In the genomic region with DNA sequence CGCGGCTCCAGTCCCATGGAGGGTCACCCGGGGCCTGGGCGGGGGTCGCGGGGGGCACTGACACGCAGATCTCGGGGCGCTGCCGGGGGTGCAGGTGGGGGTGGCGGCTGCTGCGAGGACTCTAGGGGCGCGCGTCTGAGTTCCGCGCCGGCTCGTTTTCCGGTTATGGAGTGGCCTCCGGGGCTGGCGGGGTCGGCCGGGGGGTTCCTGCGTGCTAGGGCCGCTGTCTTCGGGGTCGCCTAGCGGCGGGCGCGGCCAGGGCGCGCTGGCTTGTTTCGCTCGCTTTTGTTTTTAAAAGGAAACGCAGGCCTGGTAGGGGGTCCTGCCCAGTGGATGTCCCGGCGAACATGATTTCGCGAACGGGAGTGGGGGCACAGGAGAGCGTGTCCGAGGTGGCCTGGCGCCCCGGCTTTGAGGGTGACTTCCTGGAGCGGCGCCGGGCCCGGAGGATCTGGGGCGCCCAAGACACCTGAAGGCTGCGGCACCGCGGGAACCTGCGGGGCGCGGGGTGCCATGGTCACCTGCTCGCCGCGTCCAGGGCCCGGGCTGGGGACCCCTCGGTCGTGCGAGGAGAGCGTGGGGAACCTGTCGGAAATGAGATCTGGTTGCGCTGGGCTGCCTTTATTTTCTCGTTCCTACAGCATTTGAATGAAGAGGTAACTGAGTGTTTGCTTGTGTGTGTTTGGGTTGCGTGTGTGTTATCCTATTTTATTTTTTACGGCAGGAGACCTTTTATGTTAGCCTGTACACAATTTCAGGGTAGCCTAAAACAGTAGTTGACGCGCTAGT, we compare ENCODE assay signal across 8 cellular contexts. TPM values are rescaled to one million over a fixed set of nuclear protein-coding genes. Genes with fewer than 3 reads are reported as not detected.
DNase-seq lines count a peak whose midpoint lies in the region; ATAC-seq and TF ChIP-seq lines count a peak whose summit lies in the region.

No MANE protein-coding gene starts in this region.

- H3K4me3 ChIP-seq in GM06990 (replicated peaks; ENCODE audit: low read depth, low read length) = peak overlapping the region; percentile 74
- peak overlapping the region; percentile 81 for H3K4me3 ChIP-seq in HCT116 (replicated peaks in 1 of 2; ENCODE audit: low read depth in 1 of 2, low read length in 2 of 2)
- peak overlapping the region; percentile 77 for H3K4me3 ChIP-seq in OCI-LY1 (ENCODE audit: low read depth, low read length, poor library complexity, severe bottlenecking)
- H3K4me3 ChIP-seq in skeletal muscle cell (ENCODE audit: low read depth, low read length) = peak overlapping the region; percentile 91

- TF ChIP-seq CTCF in GM06990 (IDR thresholded peaks at IDR 0.05; ENCODE audit: insufficient read depth, low read length, poor library complexity, severe bottlenecking) (no peak), HCT116 (IDR thresholded peaks at IDR 0.05 in 2 of 3, conservative IDR thresholded peaks at IDR 0.05 in 1 of 3; ENCODE audit: borderline replicate concordance in 1 of 3, insufficient read depth in 1 of 3, low read depth in 2 of 3, low read length in 2 of 3) (0 out of 6 replicates have a peak, but pooled peaks of 1 of the 3 experiments have one; percentile 9), OCI-LY1 (IDR thresholded peaks at IDR 0.05; ENCODE audit: low read length) (0 out of 2 replicates have a peak, but pooled peaks have one; percentile 10)

- peaks cover 32 to 33% of the 10 kb centered on the region in 2 donors for H3K36me3 Mint-ChIP-seq in activated naive CD4-positive, alpha-beta T cell treated with anti-CD3 and anti-CD28 coated beads, Interleukin-2, amount 50 U/mL, for 72 hours

- H3K27me3 ChIP-seq in GM06990 (replicated peaks; ENCODE audit: control insufficient read depth, insufficient read depth, low read length) (peaks cover 2% of the 10 kb centered on the region), HCT116 (ENCODE audit: insufficient read depth, low read length) (no peaks in the 10 kb centered on the region), OCI-LY1 (ENCODE audit: insufficient read depth, low read length) (no peaks in the 10 kb centered on the region)

- ATAC-seq in HCT116 (peak; percentile 20), left ventricle myocardium superior (peak; percentile 7)
- ATAC-seq in activated naive CD4-positive, alpha-beta T cell treated with anti-CD3 and anti-CD28 coated beads, Interleukin-2, amount 50 U/mL, for 72 hours = peak in 1 of 2 donors; percentile 23

- H3K9ac ChIP-seq in HCT116 (ENCODE audit: low read length) (peak overlapping the region; percentile 89), OCI-LY1 (ENCODE audit: low read length) (peak overlapping the region; percentile 70)

- no peaks in the 10 kb centered on the region for H3K9me3 Mint-ChIP-seq in activated naive CD4-positive, alpha-beta T cell treated with anti-CD3 and anti-CD28 coated beads, Interleukin-2, amount 50 U/mL, for 72 hours

- H4K20me1 ChIP-seq in HCT116 (ENCODE audit: insufficient read depth) (no peaks in the 10 kb centered on the region), OCI-LY1 (ENCODE audit: insufficient read depth, low read length) (no peaks in the 10 kb centered on the region)

- TF ChIP-seq POLR2A in HCT116 (IDR thresholded peaks at IDR 0.05; ENCODE audit: borderline replicate concordance, extremely low read depth, insufficient read depth, insufficient read length) = no peak

- POLR2A ChIA-PET in HCT116 (lab: Charles Lee) = interaction anchor here (0.7 to 1.2 kb wide), 8 partner anchors 9 to 1468 kb away, joined by 3 to 5 read pairs (median 4); no protein-coding TSS in a partner anchor

- H3K36me3 ChIP-seq in GM06990 (ENCODE audit: control insufficient read depth, insufficient read depth, low read length) (no peaks in the 10 kb centered on the region), HCT116 (ENCODE audit: control insufficient read depth in 1 of 2, insufficient read depth in 2 of 2, low read length in 2 of 2) (peaks cover 16 to 17% of the 10 kb centered on the region in 2 experiments), OCI-LY1 (ENCODE audit: insufficient read depth, low read length) (peaks cover 26% of the 10 kb centered on the region)

- BruUV-seq in HCT116 (replicated peaks; lab: Mats Ljungman, UMichigan) = no TSS peak

- peak; percentile 50 for DNase-seq in GM06990 (ENCODE audit: extremely low read depth, insufficient read length)
- DNase-seq in HCT116 (ENCODE audit: low read depth, low spot score) = no peak
- peak; percentile 45 to 67 for DNase-seq in activated naive CD4-positive, alpha-beta T cell treated with anti-CD3 and anti-CD28 coated beads, Interleukin-2, amount 50 U/mL, for 72 hours (ENCODE audit: low spot score in 2 of 2)
- peak; percentile 62 for DNase-seq in left ventricle myocardium superior
- DNase-seq in skeletal muscle cell (ENCODE audit: low read depth) = no peak
- DNase-seq in NCI-H446 (lab: John Stamatoyannopoulos, UW) = no peak
- no peak for DNase-seq in pons (ENCODE audit: low spot score)

- H3K9me3 ChIP-seq in HCT116 (ENCODE audit: control insufficient read depth in 1 of 2, insufficient read depth in 1 of 2, low read depth in 1 of 2, low read length in 2 of 2) = no peaks in the 10 kb centered on the region
- peaks cover 3% of the 10 kb centered on the region for H3K9me3 ChIP-seq in OCI-LY1 (ENCODE audit: low read length)

- no peaks in the 10 kb centered on the region for H3K9me2 ChIP-seq in HCT116 (ENCODE audit: insufficient read depth)
- no peaks in the 10 kb centered on the region for H3K9me2 ChIP-seq in OCI-LY1 (ENCODE audit: low read depth, low read length)

- H3K27ac Mint-ChIP-seq in activated naive CD4-positive, alpha-beta T cell treated with anti-CD3 and anti-CD28 coated beads, Interleukin-2, amount 50 U/mL, for 72 hours = peak overlapping the region; percentile 92 to 93

- no peak overlapping the region for H2AFZ ChIP-seq in HCT116 (ENCODE audit: low read depth, low read length, poor library complexity, severe bottlenecking)
- no peak overlapping the region for H2AFZ ChIP-seq in OCI-LY1 (ENCODE audit: low read length)

- RAD21 ChIA-PET in HCT116 (lab: Charles Lee; ENCODE audit: low non-redundant PET in 1 of 2, low total read pairs in 2 of 2, uncharacterized antibody in 2 of 2, unreplicated experiment in 2 of 2) = interaction anchor here (0.6 to 0.7 kb wide), 2 partner anchors 19 to 247 kb away, joined by 3 to 4 read pairs; no protein-coding TSS in a partner anchor

- H3K79me2 ChIP-seq in HCT116 (ENCODE audit: insufficient read depth, low read length) (peaks cover 54% of the 10 kb centered on the region), OCI-LY1 (ENCODE audit: insufficient read depth, low read length) (peaks cover 16% of the 10 kb centered on the region)

- H3K27ac ChIP-seq in HCT116 (ENCODE audit: low read depth, low read length) (peak overlapping the region; percentile 80), OCI-LY1 (ENCODE audit: low read depth, low read length, poor library complexity, severe bottlenecking) (no peak overlapping the region)

- intact Hi-C loops in HCT116 (cut with micrococcal nuclease) (loop anchor here (5.0 kb wide), 1 partner anchor 216 kb away; no protein-coding TSS in a partner anchor), left ventricle myocardium superior (cut with micrococcal nuclease) (loop anchor here (10.0 kb wide), 3 partner anchors 62 to 318 kb away; no protein-coding TSS in a partner anchor)

- no peaks in the 10 kb centered on the region for H3F3A ChIP-seq in OCI-LY1 (ENCODE audit: insufficient read depth, low read length)

- CTCF ChIA-PET in HCT116 (lab: Charles Lee) = interaction anchor here (0.6 kb wide), 1 partner anchor 19 kb away, joined by 3 read pairs; no protein-coding TSS in a partner anchor

- TF ChIP-seq RAD21 in HCT116 (IDR thresholded peaks at IDR 0.05; ENCODE audit: low read depth) = no peak

- H3K4me1 ChIP-seq in HCT116 (ENCODE audit: control insufficient read depth in 1 of 2, insufficient read depth in 2 of 2, low read length in 2 of 2) = peaks cover 13 to 37% of the 10 kb centered on the region in 2 experiments; a peak in 3 of 4 replicates
- H3K4me1 ChIP-seq in OCI-LY1 (ENCODE audit: insufficient read depth, low read length, severe bottlenecking) = peaks cover 14% of the 10 kb centered on the region

- peak overlapping the region; percentile 98 for H3K4me2 ChIP-seq in HCT116 (ENCODE audit: low read length)
- peak overlapping the region; percentile 72 for H3K4me2 ChIP-seq in OCI-LY1 (ENCODE audit: low read length)

TF ChIP-seq in HCT116, 20 proteins besides CTCF, POLR2A, EP300 and RAD21 (continues in another document):
- TF ChIP-seq CBX3 (IDR thresholded peaks at IDR 0.05; ENCODE audit: low read depth) = no peak
- TF ChIP-seq SRF (IDR thresholded peaks at IDR 0.05; ENCODE audit: low read depth) = no peak
- 0 out of 2 replicates have a peak, but pooled peaks have one; percentile 0 for TF ChIP-seq ZFX (IDR thresholded peaks at IDR 0.05)
- TF ChIP-seq ZNF274 (IDR thresholded peaks at IDR 0.05; ENCODE audit: low read depth, low read length) = no peak
- TF ChIP-seq ELF1 (IDR thresholded peaks at IDR 0.05; ENCODE audit: borderline replicate concordance, low read depth) = no peak
- no peak for TF ChIP-seq SIN3A (IDR thresholded peaks at IDR 0.05; ENCODE audit: low read depth)
- TF ChIP-seq, protein P1, sequence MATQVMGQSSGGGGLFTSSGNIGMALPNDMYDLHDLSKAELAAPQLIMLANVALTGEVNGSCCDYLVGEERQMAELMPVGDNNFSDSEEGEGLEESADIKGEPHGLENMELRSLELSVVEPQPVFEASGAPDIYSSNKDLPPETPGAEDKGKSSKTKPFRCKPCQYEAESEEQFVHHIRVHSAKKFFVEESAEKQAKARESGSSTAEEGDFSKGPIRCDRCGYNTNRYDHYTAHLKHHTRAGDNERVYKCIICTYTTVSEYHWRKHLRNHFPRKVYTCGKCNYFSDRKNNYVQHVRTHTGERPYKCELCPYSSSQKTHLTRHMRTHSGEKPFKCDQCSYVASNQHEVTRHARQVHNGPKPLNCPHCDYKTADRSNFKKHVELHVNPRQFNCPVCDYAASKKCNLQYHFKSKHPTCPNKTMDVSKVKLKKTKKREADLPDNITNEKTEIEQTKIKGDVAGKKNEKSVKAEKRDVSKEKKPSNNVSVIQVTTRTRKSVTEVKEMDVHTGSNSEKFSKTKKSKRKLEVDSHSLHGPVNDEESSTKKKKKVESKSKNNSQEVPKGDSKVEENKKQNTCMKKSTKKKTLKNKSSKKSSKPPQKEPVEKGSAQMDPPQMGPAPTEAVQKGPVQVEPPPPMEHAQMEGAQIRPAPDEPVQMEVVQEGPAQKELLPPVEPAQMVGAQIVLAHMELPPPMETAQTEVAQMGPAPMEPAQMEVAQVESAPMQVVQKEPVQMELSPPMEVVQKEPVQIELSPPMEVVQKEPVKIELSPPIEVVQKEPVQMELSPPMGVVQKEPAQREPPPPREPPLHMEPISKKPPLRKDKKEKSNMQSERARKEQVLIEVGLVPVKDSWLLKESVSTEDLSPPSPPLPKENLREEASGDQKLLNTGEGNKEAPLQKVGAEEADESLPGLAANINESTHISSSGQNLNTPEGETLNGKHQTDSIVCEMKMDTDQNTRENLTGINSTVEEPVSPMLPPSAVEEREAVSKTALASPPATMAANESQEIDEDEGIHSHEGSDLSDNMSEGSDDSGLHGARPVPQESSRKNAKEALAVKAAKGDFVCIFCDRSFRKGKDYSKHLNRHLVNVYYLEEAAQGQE (IDR thresholded peaks at IDR 0.05; ENCODE audit: low read depth) = no peak

RNA-seq across cellular contexts. Expression of a gene that starts 0.6 kb away (rescaled TPM):
- total RNA-seq in HCT116 (2021; ENCODE audit: unreplicated experiment) (32.9 TPM), left ventricle myocardium superior (43.8 TPM)
- 19.6 and 20.6 TPM in 2 replicates for polyA plus RNA-seq in HCT116 (2012)
- 10 to 100 TPM; 35.8 to 48.3 TPM for total RNA-seq in activated naive CD4-positive, alpha-beta T cell treated with anti-CD3 and anti-CD28 coated beads, Interleukin-2, amount 50 U/mL, for 72 hours

Comparison
In these comparisons a context has a peak if more than half of its experiments do, and no peak if none do; other contexts are left out.
1. DNase-seq: peak in GM06990 (single experiment), activated naive CD4-positive, alpha-beta T cell treated with anti-CD3 and anti-CD28 coated beads, Interleukin-2, amount 50 U/mL, for 72 hours (2 of 2) and left ventricle myocardium superior (single experiment); none in HCT116 (single experiment), skeletal muscle cell (single experiment), NCI-H446 (0 of 2) and pons (single experiment).
2. Peak in every context shown above with its lines, with median percentiles within 50 percentile points of each other: H3K4me3 ChIP-seq.